In the genomic region with DNA sequence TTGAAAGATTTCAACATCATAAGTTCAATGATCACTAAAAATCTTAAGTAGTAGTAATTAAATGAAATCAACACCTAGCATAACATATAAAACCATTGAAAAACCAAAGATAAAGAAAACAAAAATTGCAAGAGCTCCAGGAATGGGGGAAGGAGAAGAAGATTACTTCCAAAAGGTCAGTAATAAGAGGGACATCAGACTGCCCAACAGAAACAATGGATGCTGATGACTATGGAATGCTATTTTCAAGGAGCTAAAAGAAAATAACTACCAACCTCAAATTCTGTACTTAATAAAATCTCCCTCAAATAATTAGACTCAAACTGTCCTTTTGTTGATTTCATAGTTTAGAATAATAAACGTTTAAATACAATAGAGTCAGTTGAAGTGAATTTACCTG, we compare ENCODE assay signal across 27 cellular contexts.
"Had no signal": no experiment of that assay in that cellular context is flagged by ENCODE, and none has a peak within 500 bp of the region (broad histone marks: within the 10 kb centered on the region; RNA-seq: fewer than 3 reads in every experiment).

No MANE protein-coding gene starts in this region.

- H3K4me3 Mint-ChIP-seq: activated CD4-positive, alpha-beta memory T cell treated with anti-CD3 and anti-CD28 coated beads, Interleukin-2, amount 10 ng/mL, durations not matched to agents 7 days and 5 days; activated CD4-positive, alpha-beta T cell treated with anti-CD3 and anti-CD28 coated beads, Interleukin-2, amount 10 ng/mL, durations not matched to agents 7 days and 5 days; activated naive CD4-positive, alpha-beta T cell treated with anti-CD3 and anti-CD28 coated beads, Interleukin-2, amount 50 U/mL, for 24 hours; activated naive CD8-positive, alpha-beta T cell treated with anti-CD3 and anti-CD28 coated beads, Interleukin-2, amount 50 U/mL, for 24 hours; activated T-cell treated with anti-CD3 and anti-CD28 coated beads, Interleukin-2, amount 50 U/mL, for 24 hours; immature natural killer cell; mesothelial cell of epicardium; naive B cell had no signal

- H3K27ac Mint-ChIP-seq: activated CD4-positive, alpha-beta memory T cell treated with anti-CD3 and anti-CD28 coated beads, Interleukin-2, amount 10 ng/mL, durations not matched to agents 7 days and 5 days; activated CD4-positive, alpha-beta T cell treated with anti-CD3 and anti-CD28 coated beads, Interleukin-2, amount 10 ng/mL, durations not matched to agents 7 days and 5 days; activated naive CD4-positive, alpha-beta T cell treated with anti-CD3 and anti-CD28 coated beads, Interleukin-2, amount 50 U/mL, for 24 hours; activated naive CD8-positive, alpha-beta T cell treated with anti-CD3 and anti-CD28 coated beads, Interleukin-2, amount 50 U/mL, for 24 hours; activated T-cell treated with anti-CD3 and anti-CD28 coated beads, Interleukin-2, amount 50 U/mL, for 24 hours; immature natural killer cell; mesothelial cell of epicardium; naive B cell; progenitor cell of endocrine pancreas had no signal

- ATAC-seq: activated naive CD8-positive, alpha-beta T cell treated with anti-CD3 and anti-CD28 coated beads, Interleukin-2, amount 50 U/mL, for 24 hours; esophagus mucosa; left colon; sciatic nerve; stimulated activated naive CD8-positive, alpha-beta T cell treated with anti-CD3 and anti-CD28 coated beads, Interleukin-15, Interleukin-2, amounts not matched to agents 100 U/mL and 50 U/mL, for 24 hours had no signal

- H3K36me3 Mint-ChIP-seq: activated naive CD4-positive, alpha-beta T cell treated with anti-CD3 and anti-CD28 coated beads, Interleukin-2, amount 50 U/mL, for 24 hours; immature natural killer cell; mesothelial cell of epicardium; naive B cell had no signal

- H3K4me1 Mint-ChIP-seq: activated CD4-positive, alpha-beta memory T cell treated with anti-CD3 and anti-CD28 coated beads, Interleukin-2, amount 10 ng/mL, durations not matched to agents 7 days and 5 days; activated CD4-positive, alpha-beta T cell treated with anti-CD3 and anti-CD28 coated beads, Interleukin-2, amount 10 ng/mL, durations not matched to agents 7 days and 5 days; activated naive CD4-positive, alpha-beta T cell treated with anti-CD3 and anti-CD28 coated beads, Interleukin-2, amount 50 U/mL, for 24 hours; activated naive CD8-positive, alpha-beta T cell treated with anti-CD3 and anti-CD28 coated beads, Interleukin-2, amount 50 U/mL, for 24 hours; immature natural killer cell; mesothelial cell of epicardium; naive B cell had no signal

- H3K27me3 Mint-ChIP-seq: activated CD4-positive, alpha-beta memory T cell treated with anti-CD3 and anti-CD28 coated beads, Interleukin-2, amount 10 ng/mL, durations not matched to agents 7 days and 5 days; activated CD4-positive, alpha-beta T cell treated with anti-CD3 and anti-CD28 coated beads, Interleukin-2, amount 10 ng/mL, durations not matched to agents 7 days and 5 days; activated naive CD4-positive, alpha-beta T cell treated with anti-CD3 and anti-CD28 coated beads, Interleukin-2, amount 50 U/mL, for 24 hours; activated naive CD8-positive, alpha-beta T cell treated with anti-CD3 and anti-CD28 coated beads, Interleukin-2, amount 50 U/mL, for 24 hours; activated T-cell treated with anti-CD3 and anti-CD28 coated beads, Interleukin-2, amount 50 U/mL, for 24 hours; naive B cell; progenitor cell of endocrine pancreas had no signal

- DNase-seq: activated CD4-positive, alpha-beta memory T cell treated with anti-CD3 and anti-CD28 coated beads, Interleukin-2, amount 10 ng/mL, durations not matched to agents 7 days and 5 days; activated CD4-positive, alpha-beta T cell treated with anti-CD3 and anti-CD28 coated beads for 1 hour; activated CD4-positive, alpha-beta T cell treated with anti-CD3 and anti-CD28 coated beads, Interleukin-2, amount 10 ng/mL, durations not matched to agents 7 days and 5 days; activated CD8-positive, alpha-beta memory T cell treated with anti-CD3 and anti-CD28 coated beads, Interleukin-2, amount 50 U/mL, for 48 hours; activated gamma-delta T cell treated with Interleukin-2 at 50 U/mL for 16 hours; activated naive CD8-positive, alpha-beta T cell treated with anti-CD3 and anti-CD28 coated beads, Interleukin-2, amount 50 U/mL, for 24 hours; activated T-cell treated with anti-CD3 and anti-CD28 coated beads, Interleukin-2, amount 50 U/mL, for 24 hours; amygdala; caudate nucleus; cortex of kidney; foreskin fibroblast; head of caudate nucleus; immature natural killer cell; kidney; left colon; mammary epithelial cell; naive B cell; ovary; stimulated activated CD4-positive, alpha-beta T cell treated with anti-CD3 and anti-CD28 coated beads, Interleukin-12 subunit alpha, Interleukin-12 subunit beta, amount 100 ng/mL, for 4 hours; stimulated activated CD4-positive, alpha-beta T cell treated with anti-CD3 and anti-CD28 coated beads, Interleukin-4, amount 100 ng/mL, for 1 hour; stimulated activated naive CD8-positive, alpha-beta T cell treated with anti-CD3 and anti-CD28 coated beads, Interleukin-15, Interleukin-2, amounts not matched to agents 100 U/mL and 50 U/mL, for 24 hours; trophoblast cell had no signal
